In the genomic region with DNA sequence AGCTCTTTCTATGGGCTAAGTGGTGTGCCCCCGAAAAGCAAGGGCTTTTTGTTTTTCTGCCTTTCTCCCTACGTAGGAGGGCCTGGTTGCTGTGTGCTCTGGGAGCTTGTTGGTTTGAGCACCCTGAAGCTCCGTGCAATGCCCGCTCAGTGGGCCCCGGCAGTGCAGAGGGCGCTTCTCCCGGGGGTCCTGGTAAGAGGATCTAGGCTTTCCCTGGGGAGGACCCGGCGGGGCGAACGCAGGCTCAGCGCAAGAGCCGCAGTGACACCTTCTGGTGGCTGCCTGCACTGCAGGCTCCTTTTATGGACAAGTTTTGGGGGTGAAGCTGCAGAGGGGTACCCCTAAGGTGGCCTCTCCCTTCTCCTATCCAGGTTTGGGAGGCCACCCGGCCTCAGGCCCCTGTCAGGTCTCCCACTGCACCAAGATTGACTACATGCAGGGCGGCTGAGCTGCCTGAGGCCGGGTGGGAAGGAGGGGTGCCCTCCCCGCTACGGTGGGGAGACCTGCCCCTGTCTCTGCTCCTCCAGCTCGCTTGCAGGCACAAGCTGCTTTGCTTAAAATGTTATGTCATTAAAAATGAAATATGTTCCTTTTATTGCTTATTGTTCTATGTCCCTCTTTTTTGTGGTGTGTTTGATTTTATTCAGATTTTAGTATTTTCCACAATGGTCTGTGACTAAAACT, we compare ENCODE assay signal across 8 cellular contexts.
A peak's percentile ranks its signal among the peaks of the same experiment; 100 is the strongest.
DNase-seq lines count a peak whose midpoint lies in the region; ATAC-seq, FAIRE-seq and TF ChIP-seq lines count a peak whose summit lies in the region.

No MANE protein-coding gene starts in this region.

- FAIRE-seq in HTR-8/SVneo (lab: Jason Lieb, UNC), result no peak

- POLR2A ChIA-PET in AG04449 (lab: Yijun Ruan, JAX), result no interaction called here

- no peaks in the 10 kb centered on the region for H3K36me3 ChIP-seq in left lung

- DNase-seq in AG04449 (ENCODE audit: low read depth, low spot score), result no peak
- peak; percentile 10 for DNase-seq in activated naive CD8-positive, alpha-beta T cell treated with anti-CD3 and anti-CD28 coated beads, Interleukin-2, amount 50 U/mL, for 24 hours
- no peak for DNase-seq in left lung
- no peak for DNase-seq in ureter (ENCODE audit: low spot score)
- DNase-seq in NCI-H2029 treated with DMSO at 0.1 percent for 48 hours (lab: John Stamatoyannopoulos, UW), result no peak
- no peak for DNase-seq in HTR-8/SVneo (ENCODE audit: insufficient read length, low spot score)

- no peaks in the 10 kb centered on the region for H3K9me3 Mint-ChIP-seq in activated naive CD8-positive, alpha-beta T cell treated with anti-CD3 and anti-CD28 coated beads, Interleukin-2, amount 50 U/mL, for 24 hours

- no peaks in the 10 kb centered on the region for H3K27me3 Mint-ChIP-seq in activated naive CD8-positive, alpha-beta T cell treated with anti-CD3 and anti-CD28 coated beads, Interleukin-2, amount 50 U/mL, for 24 hours

- intact Hi-C loops in left lung (cut with DNase I), result no loop called here

- CTCF ChIA-PET in AG04449 (lab: Yijun Ruan, JAX), result interaction anchor here (0.7 to 3.6 kb wide), 7 partner anchors 9 to 469 kb away, joined by 3 to 17 read pairs (median 4); no protein-coding TSS in a partner anchor

- ATAC-seq in activated naive CD8-positive, alpha-beta T cell treated with anti-CD3 and anti-CD28 coated beads, Interleukin-2, amount 50 U/mL, for 24 hours, result no peak
- ATAC-seq in left lung (peak; percentile 62), GM21390 (IDR thresholded peaks at IDR 0.05; ENCODE audit: unreplicated experiment) (no peak)

- H3K4me3 ChIP-seq in AG04449 (ENCODE audit: low read depth, low read length) (no peak overlapping the region), GM12875 (ENCODE audit: low read depth, low read length) (no peak overlapping the region), left lung (no peak overlapping the region)

- TF ChIP-seq CTCF in AG04449 (IDR thresholded peaks at IDR 0.05; ENCODE audit: insufficient read depth, low read length, missing control alignments) (peak; percentile 76), GM12875 (IDR thresholded peaks at IDR 0.05; ENCODE audit: borderline replicate concordance, insufficient read depth, low read depth, low read length) (peak; percentile 50), left lung (IDR thresholded peaks at IDR 0.05) (peak; percentile 53 to 66)

- H3K4me3 Mint-ChIP-seq in activated naive CD8-positive, alpha-beta T cell treated with anti-CD3 and anti-CD28 coated beads, Interleukin-2, amount 50 U/mL, for 24 hours, result no peak overlapping the region

- H3K27ac ChIP-seq in left lung, result no peak overlapping the region

- no peaks in the 10 kb centered on the region for H3K9me3 ChIP-seq in left lung

- no peaks in the 10 kb centered on the region for H3K36me3 Mint-ChIP-seq in activated naive CD8-positive, alpha-beta T cell treated with anti-CD3 and anti-CD28 coated beads, Interleukin-2, amount 50 U/mL, for 24 hours (ENCODE audit: low read depth)

- peaks cover 0 to 14% of the 10 kb centered on the region in 2 donors for H3K27me3 ChIP-seq in left lung

- no peaks in the 10 kb centered on the region for H3K4me1 Mint-ChIP-seq in activated naive CD8-positive, alpha-beta T cell treated with anti-CD3 and anti-CD28 coated beads, Interleukin-2, amount 50 U/mL, for 24 hours

- no peak overlapping the region for H3K27ac Mint-ChIP-seq in activated naive CD8-positive, alpha-beta T cell treated with anti-CD3 and anti-CD28 coated beads, Interleukin-2, amount 50 U/mL, for 24 hours

- no peaks in the 10 kb centered on the region for H3K4me1 ChIP-seq in left lung
